2 cellular contexts compared by ENCODE assay signal in genomic region chr16:24130494-24131085, GRCh38.
TF ChIP-seq lines count a peak whose summit lies in the region.

No MANE protein-coding gene starts in this region.

TF ChIP-seq in H1, 55 proteins besides CTCF, POLR2A, EP300 and RAD21:
- TF ChIP-seq RXRA (IDR thresholded peaks at IDR 0.05; ENCODE audit: insufficient read depth, low read depth, low read length) = no peak
- no peak for TF ChIP-seq EZH2 (IDR thresholded peaks at IDR 0.05; ENCODE audit: low read depth, low read length, severe bottlenecking)

TF ChIP-seq in SK-N-SH treated with all-trans-retinoic acid at 6 μM for 48 hours, 23 proteins besides CTCF, POLR2A, EP300 and RAD21:
- TF ChIP-seq, protein P1, sequence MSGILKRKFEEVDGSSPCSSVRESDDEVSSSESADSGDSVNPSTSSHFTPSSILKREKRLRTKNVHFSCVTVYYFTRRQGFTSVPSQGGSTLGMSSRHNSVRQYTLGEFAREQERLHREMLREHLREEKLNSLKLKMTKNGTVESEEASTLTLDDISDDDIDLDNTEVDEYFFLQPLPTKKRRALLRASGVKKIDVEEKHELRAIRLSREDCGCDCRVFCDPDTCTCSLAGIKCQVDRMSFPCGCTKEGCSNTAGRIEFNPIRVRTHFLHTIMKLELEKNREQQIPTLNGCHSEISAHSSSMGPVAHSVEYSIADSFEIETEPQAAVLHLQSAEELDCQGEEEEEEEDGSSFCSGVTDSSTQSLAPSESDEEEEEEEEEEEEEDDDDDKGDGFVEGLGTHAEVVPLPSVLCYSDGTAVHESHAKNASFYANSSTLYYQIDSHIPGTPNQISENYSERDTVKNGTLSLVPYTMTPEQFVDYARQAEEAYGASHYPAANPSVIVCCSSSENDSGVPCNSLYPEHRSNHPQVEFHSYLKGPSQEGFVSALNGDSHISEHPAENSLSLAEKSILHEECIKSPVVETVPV (CRISPR knock-in tag; IDR thresholded peaks at IDR 0.05) = no peak
- TF ChIP-seq TOX (CRISPR knock-in tag; IDR thresholded peaks at IDR 0.05; ENCODE audit: borderline replicate concordance) = no peak
- TF ChIP-seq GLIS3 (CRISPR knock-in tag; IDR thresholded peaks at IDR 0.05) = no peak
- TF ChIP-seq OSR1 (CRISPR knock-in tag; IDR thresholded peaks at IDR 0.05) = no peak
- TF ChIP-seq ZNF565 (CRISPR knock-in tag; conservative IDR thresholded peaks at IDR 0.05; ENCODE audit: low read depth) = no peak
- TF ChIP-seq ARNTL (CRISPR knock-in tag; IDR thresholded peaks at IDR 0.05; ENCODE audit: borderline replicate concordance, low read depth) = no peak
- no peak for TF ChIP-seq ZFP30 (CRISPR knock-in tag; IDR thresholded peaks at IDR 0.05)
- TF ChIP-seq TCF4 (CRISPR knock-in tag; IDR thresholded peaks at IDR 0.05; ENCODE audit: borderline replicate concordance) = no peak
- TF ChIP-seq ZFP3 (CRISPR knock-in tag; IDR thresholded peaks at IDR 0.05) = no peak
- no peak for TF ChIP-seq ZNF8 (CRISPR knock-in tag; IDR thresholded peaks at IDR 0.05)
- no peak for TF ChIP-seq ZC3H10 (CRISPR knock-in tag; IDR thresholded peaks at IDR 0.05)
- TF ChIP-seq CREB5 (CRISPR knock-in tag; IDR thresholded peaks at IDR 0.05; ENCODE audit: low read depth) = no peak
- TF ChIP-seq BACH2 (CRISPR knock-in tag; IDR thresholded peaks at IDR 0.05; ENCODE audit: borderline replicate concordance) = no peak
- TF ChIP-seq RARB (CRISPR knock-in tag; IDR thresholded peaks at IDR 0.05) = no peak
- no peak for TF ChIP-seq SNAI2 (CRISPR knock-in tag; IDR thresholded peaks at IDR 0.05)
- TF ChIP-seq, protein P2, sequence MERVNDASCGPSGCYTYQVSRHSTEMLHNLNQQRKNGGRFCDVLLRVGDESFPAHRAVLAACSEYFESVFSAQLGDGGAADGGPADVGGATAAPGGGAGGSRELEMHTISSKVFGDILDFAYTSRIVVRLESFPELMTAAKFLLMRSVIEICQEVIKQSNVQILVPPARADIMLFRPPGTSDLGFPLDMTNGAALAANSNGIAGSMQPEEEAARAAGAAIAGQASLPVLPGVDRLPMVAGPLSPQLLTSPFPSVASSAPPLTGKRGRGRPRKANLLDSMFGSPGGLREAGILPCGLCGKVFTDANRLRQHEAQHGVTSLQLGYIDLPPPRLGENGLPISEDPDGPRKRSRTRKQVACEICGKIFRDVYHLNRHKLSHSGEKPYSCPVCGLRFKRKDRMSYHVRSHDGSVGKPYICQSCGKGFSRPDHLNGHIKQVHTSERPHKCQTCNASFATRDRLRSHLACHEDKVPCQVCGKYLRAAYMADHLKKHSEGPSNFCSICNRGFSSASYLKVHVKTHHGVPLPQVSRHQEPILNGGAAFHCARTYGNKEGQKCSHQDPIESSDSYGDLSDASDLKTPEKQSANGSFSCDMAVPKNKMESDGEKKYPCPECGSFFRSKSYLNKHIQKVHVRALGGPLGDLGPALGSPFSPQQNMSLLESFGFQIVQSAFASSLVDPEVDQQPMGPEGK (CRISPR knock-in tag; IDR thresholded peaks at IDR 0.05; ENCODE audit: borderline replicate concordance) = no peak
TF ChIP-seq in SK-N-SH treated with all-trans-retinoic acid at 6 μM for 48 hours: peak in this region for 0.
